Comparison of ENCODE assay signal across 8 cellular contexts in genomic region chr2:196415384-196415783, GRCh38.
A peak's percentile ranks its signal among the peaks of the same experiment; 100 is the strongest.
DNase-seq lines count a peak whose midpoint lies in the region; ATAC-seq, FAIRE-seq and TF ChIP-seq lines count a peak whose summit lies in the region.

No MANE protein-coding gene starts in this region.

- no peak overlapping the region for H3K9ac ChIP-seq in MM.1S (ENCODE audit: low read length)
- H3K9ac ChIP-seq in kidney (ENCODE audit: low read length in 2 of 2), result no peak overlapping the region

- H4K20me1 ChIP-seq in MM.1S (ENCODE audit: insufficient read depth, low read length), result no peaks in the 10 kb centered on the region

- 0 out of 2 replicates have a peak overlapping the region, but pooled peaks have one; percentile 21 for H2AFZ ChIP-seq in MM.1S (ENCODE audit: low read length)

- H3K9me3 ChIP-seq in MM.1S (replicated peaks; ENCODE audit: insufficient read depth, low read length), result no peaks in the 10 kb centered on the region
- no peaks in the 10 kb centered on the region for H3K9me3 ChIP-seq in kidney (ENCODE audit: control insufficient read depth in 1 of 2, low read length in 2 of 2)

- no peak overlapping the region for H3K4me2 ChIP-seq in MM.1S (ENCODE audit: low read depth, low read length)

- intact Hi-C loops in kidney (cut with DNase I), result no loop called here

- no peaks in the 10 kb centered on the region for H3K9me2 ChIP-seq in MM.1S (replicated peaks; ENCODE audit: insufficient read depth, low read length)

- no peak for TF ChIP-seq CTCF in MM.1S (IDR thresholded peaks at IDR 0.05; ENCODE audit: low read length)
- TF ChIP-seq CTCF in kidney (IDR thresholded peaks at IDR 0.05; ENCODE audit: borderline replicate concordance, extremely low read depth, insufficient read depth), result no peak

- no peaks in the 10 kb centered on the region for H3K36me3 ChIP-seq in MM.1S (replicated peaks; ENCODE audit: insufficient read depth, low read length)
- H3K36me3 ChIP-seq in kidney (ENCODE audit: control insufficient read depth in 1 of 2, insufficient read depth in 2 of 2, low read length in 2 of 2), result no peaks in the 10 kb centered on the region

- no peaks in the 10 kb centered on the region for H3F3A ChIP-seq in MM.1S (ENCODE audit: insufficient read depth, low read length)

- no peak for FAIRE-seq in kidney (lab: Jason Lieb, UNC)

- H3K4me3 ChIP-seq in MM.1S (ENCODE audit: low read length) (no peak overlapping the region), kidney (ENCODE audit: low read length in 2 of 2) (no peak overlapping the region)

- no peaks in the 10 kb centered on the region for H3K27me3 ChIP-seq in MM.1S (replicated peaks; ENCODE audit: insufficient read depth, low read length)

- peak; percentile 14 for DNase-seq in stimulated activated CD4-positive, alpha-beta T cell treated with anti-CD3 and anti-CD28 coated beads, Interleukin-15, amount 100 ng/mL, for 24 hours
- DNase-seq in stimulated activated CD4-positive, alpha-beta T cell treated with anti-CD3 and anti-CD28 coated beads, Interleukin-4, amount 100 ng/mL, for 1 hour, result no peak
- DNase-seq in MM.1S, result no peak
- no peak for DNase-seq in DMS79 (lab: John Stamatoyannopoulos, UW)
- DNase-seq in kidney, result no peak
- DNase-seq in SK-N-DZ (ENCODE audit: low spot score), result no peak
- DNase-seq in kidney glomerular epithelial cell (lab: John Stamatoyannopoulos, UW), result no peak

- no peak overlapping the region for H3K27ac ChIP-seq in MM.1S (ENCODE audit: low read length)
- no peak overlapping the region for H3K27ac ChIP-seq in kidney (ENCODE audit: low read depth in 2 of 2, low read length in 2 of 2)

- peak; percentile 52 for ATAC-seq in HG02759 (IDR thresholded peaks at IDR 0.05; ENCODE audit: unreplicated experiment)

- no peaks in the 10 kb centered on the region for H3K79me2 ChIP-seq in MM.1S (ENCODE audit: low read length)

- H3K4me1 ChIP-seq in MM.1S (ENCODE audit: low read length) (no peaks in the 10 kb centered on the region), kidney (ENCODE audit: control insufficient read depth in 1 of 2, insufficient read depth in 1 of 2, low read depth in 1 of 2, low read length in 2 of 2) (no peaks in the 10 kb centered on the region)
